1 cellular context compared by ENCODE assay signal in the genomic region with DNA sequence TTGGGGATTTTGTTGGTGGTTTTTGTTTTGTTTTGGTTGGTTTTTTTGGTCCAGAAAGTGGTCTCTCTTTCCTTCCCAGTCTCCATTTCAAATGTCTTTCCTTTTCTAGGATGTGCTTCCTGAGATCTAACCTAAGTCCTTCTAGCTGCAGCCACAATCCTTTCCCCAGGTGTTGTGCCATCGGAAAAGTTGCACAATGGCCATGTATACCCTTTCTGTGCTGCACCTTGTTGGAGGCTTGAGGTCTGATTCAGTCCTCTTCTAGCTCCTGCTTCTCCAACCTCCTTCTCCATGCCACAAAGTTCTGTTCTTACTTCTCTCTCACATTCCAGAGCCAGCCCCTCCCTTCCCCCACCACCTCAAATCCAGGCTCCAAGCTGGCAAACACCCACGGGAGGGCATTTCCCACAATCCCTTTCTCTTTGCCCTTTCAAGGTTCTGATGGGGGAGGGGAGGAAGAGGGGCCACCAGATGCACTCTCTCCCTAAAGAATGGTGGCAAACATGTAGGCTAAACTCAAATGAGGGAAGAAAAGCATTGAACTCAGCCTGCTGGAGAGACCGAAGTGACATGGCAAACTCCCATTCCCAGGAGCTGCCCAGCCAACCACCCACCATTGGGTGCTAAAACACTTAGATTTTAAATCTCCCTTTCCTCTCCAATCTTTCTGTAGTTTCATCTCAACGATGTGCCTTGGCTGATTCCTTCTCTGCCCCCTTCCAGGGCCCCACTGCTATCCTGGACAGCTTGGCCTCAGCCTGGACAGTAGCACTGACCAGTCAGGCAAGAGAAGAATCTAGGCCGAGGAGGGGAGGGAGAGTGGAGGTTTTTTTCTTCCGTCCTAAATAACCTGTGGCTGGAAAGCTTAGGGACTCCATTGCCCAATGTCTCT.
TF ChIP-seq lines count a peak whose summit lies in the region.

No MANE protein-coding gene starts in this region.

TF ChIP-seq in HepG2, 621 proteins besides CTCF, POLR2A, EP300 and RAD21:
- TF ChIP-seq MXD4 (CRISPR knock-in tag; IDR thresholded peaks at IDR 0.05) (no peak), ZNF468 (CRISPR knock-in tag; IDR thresholded peaks at IDR 0.05) (no peak), RFX1 (IDR thresholded peaks at IDR 0.05) (no peak), ZMYM3 (CRISPR knock-in tag; IDR thresholded peaks at IDR 0.05) (0 out of 2 replicates have a peak, but pooled peaks have one; percentile 16), CEBPG (CRISPR knock-in tag; IDR thresholded peaks at IDR 0.05) (0 out of 2 replicates have a peak, but pooled peaks have one; percentile 13), NBN (conservative IDR thresholded peaks at IDR 0.05) (no peak), ZNF143 (CRISPR knock-in tag; IDR thresholded peaks at IDR 0.05) (peak; percentile 71), ZFP36 (IDR thresholded peaks at IDR 0.05; ENCODE audit: borderline replicate concordance, low read depth, low read length, partially characterized antibody) (no peak), CEBPB (IDR thresholded peaks at IDR 0.05; ENCODE audit: borderline replicate concordance, low read depth, low read length) (peak; percentile 80)
- TF ChIP-seq, protein P1, sequence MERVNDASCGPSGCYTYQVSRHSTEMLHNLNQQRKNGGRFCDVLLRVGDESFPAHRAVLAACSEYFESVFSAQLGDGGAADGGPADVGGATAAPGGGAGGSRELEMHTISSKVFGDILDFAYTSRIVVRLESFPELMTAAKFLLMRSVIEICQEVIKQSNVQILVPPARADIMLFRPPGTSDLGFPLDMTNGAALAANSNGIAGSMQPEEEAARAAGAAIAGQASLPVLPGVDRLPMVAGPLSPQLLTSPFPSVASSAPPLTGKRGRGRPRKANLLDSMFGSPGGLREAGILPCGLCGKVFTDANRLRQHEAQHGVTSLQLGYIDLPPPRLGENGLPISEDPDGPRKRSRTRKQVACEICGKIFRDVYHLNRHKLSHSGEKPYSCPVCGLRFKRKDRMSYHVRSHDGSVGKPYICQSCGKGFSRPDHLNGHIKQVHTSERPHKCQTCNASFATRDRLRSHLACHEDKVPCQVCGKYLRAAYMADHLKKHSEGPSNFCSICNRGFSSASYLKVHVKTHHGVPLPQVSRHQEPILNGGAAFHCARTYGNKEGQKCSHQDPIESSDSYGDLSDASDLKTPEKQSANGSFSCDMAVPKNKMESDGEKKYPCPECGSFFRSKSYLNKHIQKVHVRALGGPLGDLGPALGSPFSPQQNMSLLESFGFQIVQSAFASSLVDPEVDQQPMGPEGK (CRISPR knock-in tag; IDR thresholded peaks at IDR 0.05) = 0 out of 2 replicates have a peak, but pooled peaks have one; percentile 34
- TF ChIP-seq, protein P2, sequence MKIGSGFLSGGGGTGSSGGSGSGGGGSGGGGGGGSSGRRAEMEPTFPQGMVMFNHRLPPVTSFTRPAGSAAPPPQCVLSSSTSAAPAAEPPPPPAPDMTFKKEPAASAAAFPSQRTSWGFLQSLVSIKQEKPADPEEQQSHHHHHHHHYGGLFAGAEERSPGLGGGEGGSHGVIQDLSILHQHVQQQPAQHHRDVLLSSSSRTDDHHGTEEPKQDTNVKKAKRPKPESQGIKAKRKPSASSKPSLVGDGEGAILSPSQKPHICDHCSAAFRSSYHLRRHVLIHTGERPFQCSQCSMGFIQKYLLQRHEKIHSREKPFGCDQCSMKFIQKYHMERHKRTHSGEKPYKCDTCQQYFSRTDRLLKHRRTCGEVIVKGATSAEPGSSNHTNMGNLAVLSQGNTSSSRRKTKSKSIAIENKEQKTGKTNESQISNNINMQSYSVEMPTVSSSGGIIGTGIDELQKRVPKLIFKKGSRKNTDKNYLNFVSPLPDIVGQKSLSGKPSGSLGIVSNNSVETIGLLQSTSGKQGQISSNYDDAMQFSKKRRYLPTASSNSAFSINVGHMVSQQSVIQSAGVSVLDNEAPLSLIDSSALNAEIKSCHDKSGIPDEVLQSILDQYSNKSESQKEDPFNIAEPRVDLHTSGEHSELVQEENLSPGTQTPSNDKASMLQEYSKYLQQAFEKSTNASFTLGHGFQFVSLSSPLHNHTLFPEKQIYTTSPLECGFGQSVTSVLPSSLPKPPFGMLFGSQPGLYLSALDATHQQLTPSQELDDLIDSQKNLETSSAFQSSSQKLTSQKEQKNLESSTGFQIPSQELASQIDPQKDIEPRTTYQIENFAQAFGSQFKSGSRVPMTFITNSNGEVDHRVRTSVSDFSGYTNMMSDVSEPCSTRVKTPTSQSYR (CRISPR knock-in tag; IDR thresholded peaks at IDR 0.05; ENCODE audit: borderline replicate concordance) = peak; percentile 84
